ENCODE assay signal across 16 cellular contexts in the genomic region with DNA sequence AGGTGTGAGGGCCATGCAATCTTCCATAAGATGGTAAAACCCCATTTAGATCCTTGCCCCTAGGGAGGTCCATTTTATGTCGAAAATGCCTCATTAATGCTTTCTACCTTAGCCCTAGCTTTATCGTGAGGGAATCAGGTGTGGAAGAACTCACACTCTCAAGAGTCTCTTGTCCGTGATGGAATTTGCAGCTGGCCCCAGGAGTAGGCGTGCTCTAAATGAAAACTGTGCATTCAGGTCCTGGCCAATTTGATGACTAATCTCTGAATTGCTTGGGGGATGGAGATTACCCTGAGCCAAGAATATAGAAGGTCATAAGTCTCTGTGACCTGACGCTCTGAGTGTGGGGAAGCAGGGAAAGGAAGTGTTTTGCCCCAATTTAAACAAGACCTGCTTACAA. TPM values are rescaled to one million over a fixed set of nuclear protein-coding genes. Genes with fewer than 3 reads are reported as not detected.
DNase-seq lines count a peak whose midpoint lies in the region; ATAC-seq, FAIRE-seq and TF ChIP-seq lines count a peak whose summit lies in the region.
"Had no signal": no experiment of that assay in that cellular context is flagged by ENCODE, and none has a peak within 500 bp of the region (broad histone marks: within the 10 kb centered on the region; RNA-seq: fewer than 3 reads in every experiment).

No MANE protein-coding gene starts in this region.

- ATAC-seq in Right ventricle myocardium superior (ENCODE audit: poor library complexity), result peak; percentile 67
- no peak for ATAC-seq in GM19328 (IDR thresholded peaks at IDR 0.05; ENCODE audit: unreplicated experiment)

- H3K4me1 ChIP-seq in esophagus muscularis mucosa, result peaks cover 0 to 12% (median 0%) of the 10 kb centered on the region in 4 donors

- H3K27ac ChIP-seq in angular gyrus (ENCODE audit: low read depth, low read length) (peak overlapping the region; percentile 93), esophagus muscularis mucosa (replicated peaks in 1 of 4) (peak overlapping the region in 2 of 4 donors; percentile 41 to 45)
- H3K27ac ChIP-seq: upper lobe of left lung, VCaP had no signal

- H3K4me3 ChIP-seq in esophagus muscularis mucosa, result no peak overlapping the region
- H3K4me3 ChIP-seq: upper lobe of left lung had no signal

- no peak for TF ChIP-seq CTCF in esophagus muscularis mucosa (IDR thresholded peaks at IDR 0.05)

- no peak for TF ChIP-seq EP300 in esophagus muscularis mucosa (IDR thresholded peaks at IDR 0.05)

- 63% methylated on average over 5 of the region's 5 CpGs for whole genome bisulfite sequencing in esophagus muscularis mucosa

- intact Hi-C loops in Right ventricle myocardium superior (cut with DNase I), result no loop called here
- intact Hi-C loops in esophagus muscularis mucosa (cut with DNase I), result no loop called here

- TF ChIP-seq POLR2A in H54 (IDR thresholded peaks at IDR 0.05; ENCODE audit: low read depth, low read length) (no peak), esophagus muscularis mucosa (IDR thresholded peaks at IDR 0.05; ENCODE audit: low read depth) (no peak)

- no peak for FAIRE-seq in H54 (lab: Jason Lieb, UNC)
- FAIRE-seq: colon had no signal

- no peaks in the 10 kb centered on the region for H3K9me3 ChIP-seq in esophagus muscularis mucosa
- H3K9me3 ChIP-seq: upper lobe of left lung had no signal

- no peaks in the 10 kb centered on the region for H3K27me3 ChIP-seq in esophagus muscularis mucosa
- H3K27me3 ChIP-seq: upper lobe of left lung had no signal

- no peaks in the 10 kb centered on the region for H3K36me3 ChIP-seq in esophagus muscularis mucosa
- H3K36me3 ChIP-seq: upper lobe of left lung had no signal

- peak; percentile 30 for DNase-seq in H54 (ENCODE audit: insufficient read length, low spot score)
- no peak for DNase-seq in Right ventricle myocardium superior
- DNase-seq in stromal cell of bone marrow (ENCODE audit: low read depth), result peak; percentile 76
- no peak for DNase-seq in esophagus muscularis mucosa (ENCODE audit: extremely low spot score)
- no peak for DNase-seq in NCI-H526 treated with DMSO at 0.1 percent for 48 hours (lab: John Stamatoyannopoulos, UW)
- DNase-seq in NCI-H146 treated with DMSO at 0.1 percent for 48 hours (lab: John Stamatoyannopoulos, UW; ENCODE audit: unreplicated experiment), result no peak
- DNase-seq: DMS79 treated with DMSO at 0.1 percent for 48 hours, NCI-H2107, OCI-M1, upper lobe of left lung had no signal

RNA-seq across cellular contexts. Expression of a gene that starts 6.6 kb away (rescaled TPM):
- not detected for total RNA-seq in Right ventricle myocardium superior
- total RNA-seq in esophagus muscularis mucosa, result under 1 TPM in 1 of 4 donors, not detected in 3; 0.06 TPM
- total RNA-seq: activated T-helper 2 cell treated with anti-CD3 and anti-CD28 coated beads, Interferon-gamma antibody, Interleukin-2, Interleukin-4, amounts not matched to agents 10 μg/mL and 5 μg/mL and 100 μg/mL, durations not matched to agents 14 hours and 24 hours and 36 hours; renal cortical epithelial cell had no signal

Comparison
In these comparisons a context has a peak if more than half of its experiments do, and no peak if none do; other contexts are left out.
1. DNase-seq: peak in H54 (single experiment) and stromal cell of bone marrow (single experiment); none in Right ventricle myocardium superior (single experiment), esophagus muscularis mucosa (single experiment), NCI-H526 treated with DMSO at 0.1 percent for 48 hours (single experiment) and NCI-H146 treated with DMSO at 0.1 percent for 48 hours (single experiment).